Comparison of ENCODE assay signal across 1 cellular context in genomic region chr1:5597171-5597864, GRCh38.
TF ChIP-seq lines count a peak whose summit lies in the region.

No MANE protein-coding gene starts in this region.

TF ChIP-seq in SK-N-SH treated with all-trans-retinoic acid at 6 μM for 48 hours, 23 proteins besides CTCF, POLR2A, EP300 and RAD21 (continued from another document):
- no peak for TF ChIP-seq CSRNP3 (CRISPR knock-in tag; IDR thresholded peaks at IDR 0.05)
